8 cellular contexts compared by ENCODE assay signal in the genomic region with DNA sequence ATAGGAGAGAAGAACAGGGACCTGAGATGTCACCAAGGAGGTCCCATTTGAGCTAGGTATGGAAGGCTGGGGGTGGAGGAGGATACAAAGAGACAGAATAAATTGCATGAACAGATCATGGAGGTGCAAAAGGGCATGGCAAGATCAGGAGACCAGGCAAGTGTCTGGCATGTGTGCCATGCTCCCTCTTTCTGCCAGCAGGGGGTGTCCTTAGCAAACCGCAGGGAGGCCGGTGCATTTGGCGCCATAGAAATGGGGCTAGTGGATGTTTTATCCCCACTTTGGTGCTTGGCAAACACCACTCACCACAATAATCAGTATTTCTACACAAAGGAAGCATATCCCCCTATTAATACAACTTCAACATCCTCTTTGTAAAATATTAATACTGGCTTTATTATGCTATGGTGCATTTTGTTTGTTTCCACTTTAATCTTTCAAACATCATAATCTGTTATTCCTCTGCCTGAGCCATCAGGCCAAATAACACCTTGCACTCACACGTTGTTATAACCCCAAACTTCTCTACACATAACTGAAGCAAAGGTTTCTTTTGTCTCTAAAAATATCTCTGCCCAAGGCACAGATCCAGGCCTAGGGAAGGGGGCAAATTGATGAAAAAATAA. TPM values are rescaled to one million over a fixed set of nuclear protein-coding genes. Genes with fewer than 3 reads are reported as not detected.
DNase-seq lines count a peak whose midpoint lies in the region; ATAC-seq, FAIRE-seq and TF ChIP-seq lines count a peak whose summit lies in the region.

No MANE protein-coding gene starts in this region.

- H2BK15ac ChIP-seq in H1 (ENCODE audit: low read length) = no peak overlapping the region

- H3K27ac ChIP-seq in H1 (ENCODE audit: low read depth, low read length) = no peak overlapping the region

- DNase-seq in NCI-H446 (lab: John Stamatoyannopoulos, UW) (peak; percentile 15 to 66), NCI-H446 treated with DMSO at 0.1 percent for 48 hours (lab: John Stamatoyannopoulos, UW) (no peak), NCI-H345 (lab: John Stamatoyannopoulos, UW) (peak; percentile 78), H1 (ENCODE audit: low read depth in 1 of 2, low spot score in 2 of 2) (no peak), progenitor cell of endocrine pancreas (ENCODE audit: low spot score, unreplicated experiment) (peak; percentile 44)
- DNase-seq in activated CD4-positive, alpha-beta T cell treated with anti-CD3 and anti-CD28 coated beads, Interleukin-2, amount 10 ng/mL, durations not matched to agents 7 days and 5 days = peak; percentile 73

- 83% methylated on average over 4 of the region's 4 CpGs; no CpG with 5 or more reads in 1 of the 2 experiments for whole genome bisulfite sequencing in H1 (ENCODE audit: extremely low coverage in 1 of 2, insufficient coverage in 1 of 2, insufficient read length in 1 of 2, insufficient replicate concordance in 2 of 2, low coverage in 1 of 2, low lambda C conversion rate in 2 of 2, missing lambda C conversion rate in 1 of 2), 2 experiments

- no peaks in the 10 kb centered on the region for H3K23me2 ChIP-seq in H1 (ENCODE audit: low read depth, low read length)

- no peak overlapping the region for H3K14ac ChIP-seq in H1 (ENCODE audit: insufficient read length)

- TF ChIP-seq POLR2A in H1 (IDR thresholded peaks at IDR 0.05; ENCODE audit: control extremely low read depth in 1 of 2, low read depth in 2 of 2, low read length in 2 of 2) = no peak

- no peak overlapping the region for H4K91ac ChIP-seq in H1 (replicated peaks; ENCODE audit: insufficient read length, low read length)

- no peak overlapping the region for H2BK5ac ChIP-seq in H1 (ENCODE audit: low read depth, low read length)

- no peaks in the 10 kb centered on the region for H3K9me3 ChIP-seq in H1 (ENCODE audit: insufficient read depth in 2 of 2, low read depth in 1 of 2, low read length in 1 of 2)

- ATAC-seq in GM18858 (IDR thresholded peaks at IDR 0.05; ENCODE audit: unreplicated experiment) (no peak), HG02623 (IDR thresholded peaks at IDR 0.05; ENCODE audit: unreplicated experiment) (no peak)

- H3K4me1 ChIP-seq in H1 (replicated peaks in 1 of 4; ENCODE audit: control insufficient read depth in 3 of 4, insufficient read depth in 4 of 4, low read length in 3 of 4) = peaks cover 0 to 2% (median 0%) of the 10 kb centered on the region in 4 experiments; a peak in 3 of 7 replicates

- H3K4ac ChIP-seq in H1 (replicated peaks; ENCODE audit: insufficient read length, low read depth, low read length) = no peak overlapping the region

- no peak overlapping the region for H3K4me3 ChIP-seq in H1 (ENCODE audit: extremely low read depth in 1 of 4, insufficient read depth in 2 of 4, low read depth in 3 of 4, low read length in 4 of 4)

- H2BK20ac ChIP-seq in H1 (ENCODE audit: low read length) = no peak overlapping the region

- no peak for FAIRE-seq in H1 (lab: Jason Lieb, UNC)

- no peak overlapping the region for H3K27ac Mint-ChIP-seq in activated CD4-positive, alpha-beta T cell treated with anti-CD3 and anti-CD28 coated beads, Interleukin-2, amount 10 ng/mL, durations not matched to agents 7 days and 5 days
- no peak overlapping the region for H3K27ac Mint-ChIP-seq in progenitor cell of endocrine pancreas

- no peak overlapping the region for H3K9ac ChIP-seq in H1 (replicated peaks in 1 of 4; ENCODE audit: extremely low read depth in 1 of 4, low read depth in 3 of 4, low read length in 3 of 4)

- no peak overlapping the region for H3K18ac ChIP-seq in H1 (ENCODE audit: extremely low read depth, low read length)

- H3K79me1 ChIP-seq in H1 (ENCODE audit: low read depth, low read length) = no peaks in the 10 kb centered on the region

- TF ChIP-seq EP300 in H1 (IDR thresholded peaks at IDR 0.05; ENCODE audit: borderline replicate concordance in 1 of 2, low read depth in 2 of 2, low read length in 2 of 2) = no peak

- no peak overlapping the region for H2AK5ac ChIP-seq in H1 (ENCODE audit: low read depth, low read length)

- 0 out of 2 replicates have a peak overlapping the region, but pooled peaks have one; percentile 5 for H2BK12ac ChIP-seq in H1 (ENCODE audit: low read depth, low read length)

- POLR2A ChIA-PET in activated CD4-positive, alpha-beta T cell treated with anti-CD3 and anti-CD28 coated beads, Interleukin-2, amount 10 ng/mL, durations not matched to agents 7 days and 5 days (lab: Charles Lee) = no interaction called here
- POLR2A ChIA-PET in H1 (lab: Charles Lee; ENCODE audit: partially characterized antibody) = no interaction called here

- H3K4me3 Mint-ChIP-seq in activated CD4-positive, alpha-beta T cell treated with anti-CD3 and anti-CD28 coated beads, Interleukin-2, amount 10 ng/mL, durations not matched to agents 7 days and 5 days = no peak overlapping the region
- no peak overlapping the region for H3K4me3 Mint-ChIP-seq in progenitor cell of endocrine pancreas (ENCODE audit: low read depth)

- TF ChIP-seq RAD21 in H1 (IDR thresholded peaks at IDR 0.05 in 1 of 2, conservative IDR thresholded peaks at IDR 0.05 in 1 of 2; ENCODE audit: low read depth in 2 of 2, low read length in 2 of 2) = peak; percentile 58 to 70

- no peak overlapping the region for H3K4me2 ChIP-seq in H1 (ENCODE audit: insufficient read depth in 1 of 2, low read depth in 2 of 2, low read length in 2 of 2)

- H3K4me1 Mint-ChIP-seq in activated CD4-positive, alpha-beta T cell treated with anti-CD3 and anti-CD28 coated beads, Interleukin-2, amount 10 ng/mL, durations not matched to agents 7 days and 5 days = peaks cover 27% of the 10 kb centered on the region
- peaks cover 12% of the 10 kb centered on the region for H3K4me1 Mint-ChIP-seq in progenitor cell of endocrine pancreas (ENCODE audit: low read depth)

- H3K56ac ChIP-seq in H1 (replicated peaks; ENCODE audit: insufficient read length, low read depth, low read length) = no peak overlapping the region

- H4K20me1 ChIP-seq in H1 (replicated peaks in 1 of 2; ENCODE audit: control insufficient read depth in 1 of 2, insufficient read depth in 2 of 2, low read length in 2 of 2) = no peaks in the 10 kb centered on the region

- TF ChIP-seq CTCF in H1 (IDR thresholded peaks at IDR 0.05; ENCODE audit: control extremely low read depth in 1 of 3, insufficient read depth in 1 of 3, low read depth in 1 of 3, low read length in 3 of 3) (peak; percentile 58 to 77 (median 74)), progenitor cell of endocrine pancreas (IDR thresholded peaks at IDR 0.05; ENCODE audit: unreplicated experiment) (peak; percentile 70)

- no peaks in the 10 kb centered on the region for H3K79me2 ChIP-seq in H1 (ENCODE audit: control insufficient read depth in 1 of 2, insufficient read depth in 2 of 2, low read length in 2 of 2)

- no peaks in the 10 kb centered on the region for H3K9me3 Mint-ChIP-seq in activated CD4-positive, alpha-beta T cell treated with anti-CD3 and anti-CD28 coated beads, Interleukin-2, amount 10 ng/mL, durations not matched to agents 7 days and 5 days
- no peaks in the 10 kb centered on the region for H3K9me3 Mint-ChIP-seq in progenitor cell of endocrine pancreas (ENCODE audit: low read depth)

- no peak overlapping the region for H2BK120ac ChIP-seq in H1 (replicated peaks; ENCODE audit: low read depth, low read length)

- no peaks in the 10 kb centered on the region; a peak in 2 of 7 replicates for H3K27me3 ChIP-seq in H1 (replicated peaks in 1 of 4; ENCODE audit: control insufficient read depth in 3 of 4, extremely low read depth in 1 of 4, insufficient read depth in 3 of 4, low read length in 3 of 4)

- no peaks in the 10 kb centered on the region for H3K36me3 Mint-ChIP-seq in activated CD4-positive, alpha-beta T cell treated with anti-CD3 and anti-CD28 coated beads, Interleukin-2, amount 10 ng/mL, durations not matched to agents 7 days and 5 days (ENCODE audit: low read depth)
- no peaks in the 10 kb centered on the region for H3K36me3 Mint-ChIP-seq in progenitor cell of endocrine pancreas (ENCODE audit: insufficient read depth)

- no peaks in the 10 kb centered on the region for H3K27me3 Mint-ChIP-seq in activated CD4-positive, alpha-beta T cell treated with anti-CD3 and anti-CD28 coated beads, Interleukin-2, amount 10 ng/mL, durations not matched to agents 7 days and 5 days
- peaks cover 3% of the 10 kb centered on the region for H3K27me3 Mint-ChIP-seq in progenitor cell of endocrine pancreas

- no peaks in the 10 kb centered on the region for H3K36me3 ChIP-seq in H1 (ENCODE audit: control insufficient read depth in 2 of 4, insufficient read depth in 4 of 4, low read length in 3 of 4)

- no peak overlapping the region for H4K5ac ChIP-seq in H1 (ENCODE audit: insufficient read length, low read depth, low read length)

- no peak overlapping the region for H4K8ac ChIP-seq in H1 (ENCODE audit: extremely low read depth, insufficient read depth, low read length)

- H2AFZ ChIP-seq in H1 (ENCODE audit: low read length) = no peak overlapping the region

- no peak overlapping the region for H3K23ac ChIP-seq in H1 (ENCODE audit: insufficient read length)

- CTCF ChIA-PET in activated CD4-positive, alpha-beta T cell treated with anti-CD3 and anti-CD28 coated beads, Interleukin-2, amount 10 ng/mL, durations not matched to agents 7 days and 5 days (lab: Charles Lee) = interaction anchor here (1.1 to 4.9 kb wide), 9 partner anchors 9 to 210 kb away, joined by 3 to 38 read pairs (median 4); partner anchors contain the start of genes S100A2 and S100A6
- CTCF ChIA-PET in H1 (lab: Charles Lee; ENCODE audit: partially characterized antibody) = interaction anchor here (0.7 to 5.3 kb wide), 46 partner anchors 8 to 166 kb away, joined by 3 to 86 read pairs (median 6); partner anchors contain the start of genes PGLYRP4, S100A1, S100A13 and S100A14

RNA-seq across cellular contexts. Expression of gene S100A6, which starts 25.9 kb away (rescaled TPM):
- 100 to 1,000 TPM; 444 to 557 TPM for total RNA-seq in activated CD4-positive, alpha-beta T cell treated with anti-CD3 and anti-CD28 coated beads, Interleukin-2, amount 10 ng/mL, durations not matched to agents 7 days and 5 days
- total RNA-seq in H1 (2021; fragmentation: NEBNext Ultra II Directional; extraction: Animal tissue kit (Norgen Biotek cat#: 25700)) = 11.1 and 11.5 TPM in 2 replicates
- 45.8 and 63.0 TPM in 2 replicates for polyA plus RNA-seq in H1 (2011; rRNA removed)
- 41.4 TPM for polyA plus RNA-seq in H1 (2011; cell fraction: cytosol; rRNA removed)
- polyA plus RNA-seq in H1 (2011; cell fraction: nucleus; rRNA removed) = 29.9 TPM
- 38.9 to 50.1 TPM (median 45.3 TPM) in 4 replicates for polyA plus RNA-seq in H1 (2012, experiment 1 of 2)
- polyA plus RNA-seq in H1 (2012, experiment 2 of 2) = 57.1 TPM
- polyA plus RNA-seq in H1 (2013, experiment 1 of 2) = 12.2 TPM
- polyA plus RNA-seq in H1 (2013, experiment 2 of 2) = 12.1 TPM
- polyA minus RNA-seq in H1 (2011; rRNA and poly(A)+ RNA removed) = 7.9 and 10.3 TPM in 2 replicates
- 29.6 TPM for polyA minus RNA-seq in H1 (2011; cell fraction: cytosol; rRNA and poly(A)+ RNA removed)
- 15.6 TPM for polyA minus RNA-seq in H1 (2011; cell fraction: nucleus; rRNA and poly(A)+ RNA removed)
- 12.5 and 14.8 TPM in 2 replicates for total RNA-seq in progenitor cell of endocrine pancreas

RNA-seq across cellular contexts. Expression of gene S100A5, which starts 30.9 kb away (rescaled TPM):
- 1 to 10 TPM; 3.0 to 3.8 TPM for total RNA-seq in activated CD4-positive, alpha-beta T cell treated with anti-CD3 and anti-CD28 coated beads, Interleukin-2, amount 10 ng/mL, durations not matched to agents 7 days and 5 days
- not detected in 2 replicates for total RNA-seq in H1 (2021; fragmentation: NEBNext Ultra II Directional; extraction: Animal tissue kit (Norgen Biotek cat#: 25700))
- polyA plus RNA-seq in H1 (2011; rRNA removed) = not detected in 2 replicates
- not detected for polyA plus RNA-seq in H1 (2011; cell fraction: cytosol; rRNA removed)
- not detected for polyA plus RNA-seq in H1 (2011; cell fraction: nucleus; rRNA removed)
- not detected in 4 replicates for polyA plus RNA-seq in H1 (2012, experiment 1 of 2)
- not detected for polyA plus RNA-seq in H1 (2012, experiment 2 of 2)
- polyA plus RNA-seq in H1 (2013, experiment 1 of 2) = 0.08 TPM
- not detected for polyA plus RNA-seq in H1 (2013, experiment 2 of 2)
- polyA minus RNA-seq in H1 (2011; rRNA and poly(A)+ RNA removed) = 0.69 TPM in 1 of 2 replicates, not detected in the other
- polyA minus RNA-seq in H1 (2011; cell fraction: cytosol; rRNA and poly(A)+ RNA removed) = not detected
- polyA minus RNA-seq in H1 (2011; cell fraction: nucleus; rRNA and poly(A)+ RNA removed) = not detected
- total RNA-seq in progenitor cell of endocrine pancreas = not detected in 2 replicates

RNA-seq across cellular contexts. Expression of gene S100A4, which starts 35.8 kb away (rescaled TPM):
- total RNA-seq in activated CD4-positive, alpha-beta T cell treated with anti-CD3 and anti-CD28 coated beads, Interleukin-2, amount 10 ng/mL, durations not matched to agents 7 days and 5 days = 100 to 1,000 TPM; 678 to 905 TPM
- total RNA-seq in H1 (2021; fragmentation: NEBNext Ultra II Directional; extraction: Animal tissue kit (Norgen Biotek cat#: 25700)) = 36.3 and 39.6 TPM in 2 replicates
- polyA plus RNA-seq in H1 (2011; rRNA removed) = 43.3 and 85.4 TPM in 2 replicates
- 48.1 TPM for polyA plus RNA-seq in H1 (2011; cell fraction: cytosol; rRNA removed)
- polyA plus RNA-seq in H1 (2011; cell fraction: nucleus; rRNA removed) = 16.4 TPM
- 45.5 to 53.5 TPM (median 49.9 TPM) in 4 replicates for polyA plus RNA-seq in H1 (2012, experiment 1 of 2)
- 137 TPM for polyA plus RNA-seq in H1 (2012, experiment 2 of 2)
- 70.2 TPM for polyA plus RNA-seq in H1 (2013, experiment 1 of 2)
- polyA plus RNA-seq in H1 (2013, experiment 2 of 2) = 68.2 TPM
- polyA minus RNA-seq in H1 (2011; rRNA and poly(A)+ RNA removed) = 13.4 and 13.9 TPM in 2 replicates
- polyA minus RNA-seq in H1 (2011; cell fraction: cytosol; rRNA and poly(A)+ RNA removed) = 9.5 TPM
- 11.6 TPM for polyA minus RNA-seq in H1 (2011; cell fraction: nucleus; rRNA and poly(A)+ RNA removed)
- total RNA-seq in progenitor cell of endocrine pancreas = 7.6 and 11.1 TPM in 2 replicates

RNA-seq across cellular contexts. Expression of gene S100A3, which starts 39.2 kb away (rescaled TPM):
- total RNA-seq in activated CD4-positive, alpha-beta T cell treated with anti-CD3 and anti-CD28 coated beads, Interleukin-2, amount 10 ng/mL, durations not matched to agents 7 days and 5 days = not detected
- 0.47 TPM in 1 of 2 replicates, not detected in the other for total RNA-seq in H1 (2021; fragmentation: NEBNext Ultra II Directional; extraction: Animal tissue kit (Norgen Biotek cat#: 25700))
- polyA plus RNA-seq in H1 (2011; rRNA removed) = 0.26 and 0.77 TPM in 2 replicates
- polyA plus RNA-seq in H1 (2011; cell fraction: cytosol; rRNA removed) = 1.1 TPM
- 0.43 TPM for polyA plus RNA-seq in H1 (2011; cell fraction: nucleus; rRNA removed)
- polyA plus RNA-seq in H1 (2012, experiment 1 of 2) = not detected in 4 replicates
- not detected for polyA plus RNA-seq in H1 (2012, experiment 2 of 2)
- 0.14 TPM for polyA plus RNA-seq in H1 (2013, experiment 1 of 2)
- polyA plus RNA-seq in H1 (2013, experiment 2 of 2) = 0.24 TPM
- polyA minus RNA-seq in H1 (2011; rRNA and poly(A)+ RNA removed) = not detected in 2 replicates
- not detected for polyA minus RNA-seq in H1 (2011; cell fraction: cytosol; rRNA and poly(A)+ RNA removed)
- not detected for polyA minus RNA-seq in H1 (2011; cell fraction: nucleus; rRNA and poly(A)+ RNA removed)
- 0.46 and 1.5 TPM in 2 replicates for total RNA-seq in progenitor cell of endocrine pancreas

RNA-seq across cellular contexts. Expression of gene S100A7, which starts 49.4 kb away (rescaled TPM):
- not detected for total RNA-seq in activated CD4-positive, alpha-beta T cell treated with anti-CD3 and anti-CD28 coated beads, Interleukin-2, amount 10 ng/mL, durations not matched to agents 7 days and 5 days
- total RNA-seq in H1 (2021; fragmentation: NEBNext Ultra II Directional; extraction: Animal tissue kit (Norgen Biotek cat#: 25700)) = not detected in 2 replicates
- not detected in 2 replicates for polyA plus RNA-seq in H1 (2011; rRNA removed)
- polyA plus RNA-seq in H1 (2011; cell fraction: cytosol; rRNA removed) = not detected
- not detected for polyA plus RNA-seq in H1 (2011; cell fraction: nucleus; rRNA removed)
- not detected in 4 replicates for polyA plus RNA-seq in H1 (2012, experiment 1 of 2)
- not detected for polyA plus RNA-seq in H1 (2012, experiment 2 of 2)
- polyA plus RNA-seq in H1 (2013, experiment 1 of 2) = not detected
- not detected for polyA plus RNA-seq in H1 (2013, experiment 2 of 2)
- not detected in 2 replicates for polyA minus RNA-seq in H1 (2011; rRNA and poly(A)+ RNA removed)
- not detected for polyA minus RNA-seq in H1 (2011; cell fraction: cytosol; rRNA and poly(A)+ RNA removed)
- polyA minus RNA-seq in H1 (2011; cell fraction: nucleus; rRNA and poly(A)+ RNA removed) = not detected
- not detected in 2 replicates for total RNA-seq in progenitor cell of endocrine pancreas

Comparison
In these comparisons a context has a peak if more than half of its experiments do, and no peak if none do; other contexts are left out.
1. DNase-seq: peak in NCI-H446 (2 of 2), NCI-H345 (single experiment), activated CD4-positive, alpha-beta T cell treated with anti-CD3 and anti-CD28 coated beads, Interleukin-2, amount 10 ng/mL, durations not matched to agents 7 days and 5 days (single experiment) and progenitor cell of endocrine pancreas (single experiment); none in NCI-H446 treated with DMSO at 0.1 percent for 48 hours (single experiment) and H1 (0 of 2).
2. RNA of gene S100A6, which starts 25.9 kb away (total RNA-seq): 444 to 557 TPM in activated CD4-positive, alpha-beta T cell treated with anti-CD3 and anti-CD28 coated beads, Interleukin-2, amount 10 ng/mL, durations not matched to agents 7 days and 5 days; 12.5 to 14.8 TPM in progenitor cell of endocrine pancreas and 11.1 to 11.5 TPM in H1; every median in the first group is over 10 times any median in the second.
3. RNA of gene S100A4, which starts 35.8 kb away (total RNA-seq): 678 to 905 TPM in activated CD4-positive, alpha-beta T cell treated with anti-CD3 and anti-CD28 coated beads, Interleukin-2, amount 10 ng/mL, durations not matched to agents 7 days and 5 days; 36.3 to 39.6 TPM in H1 and 7.6 to 11.1 TPM in progenitor cell of endocrine pancreas; every median in the first group is over 10 times any median in the second.